Comparison of ENCODE assay signal across 9 cellular contexts in the genomic region with DNA sequence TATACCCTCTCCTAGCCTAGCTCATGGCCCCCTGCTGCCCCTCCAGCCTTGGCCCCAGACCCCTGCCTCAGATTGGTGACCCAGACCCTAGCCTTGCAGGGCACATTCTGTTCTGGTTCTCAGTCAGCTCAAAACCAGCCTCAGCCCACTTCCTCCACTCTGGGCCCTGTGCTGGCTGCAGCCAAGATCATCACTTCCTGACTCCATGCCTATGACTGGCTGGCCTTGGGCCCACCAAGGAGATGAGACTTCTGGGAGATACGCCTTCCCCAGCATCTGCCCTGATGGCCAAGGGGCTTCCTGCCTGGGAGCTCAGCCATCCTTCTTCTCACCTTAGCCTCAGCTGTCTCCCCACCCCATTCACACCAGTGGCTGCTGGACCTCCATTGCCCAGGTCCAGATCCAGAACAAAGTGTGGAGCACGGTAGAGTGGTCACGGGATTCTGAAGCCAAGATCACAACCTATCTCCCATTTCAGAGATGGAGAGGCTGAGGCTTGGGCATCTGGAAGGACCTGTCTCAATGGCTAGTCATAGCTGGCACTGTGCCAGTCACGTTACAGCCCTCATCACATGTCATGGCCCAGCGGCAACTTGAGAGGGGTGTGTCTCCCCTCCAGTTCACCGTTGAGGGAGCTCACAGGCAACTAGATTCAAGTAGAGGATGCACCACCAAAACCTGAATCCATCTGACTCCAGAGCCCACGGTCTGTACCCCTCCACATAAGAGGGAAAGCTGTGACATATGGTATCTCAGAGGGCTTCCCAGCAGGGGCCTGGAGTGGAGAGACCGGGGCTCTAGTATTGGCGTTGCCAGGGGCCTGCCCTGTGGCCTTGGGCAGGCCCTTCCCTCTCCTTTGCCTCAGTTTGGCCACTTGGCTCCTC. TPM values are rescaled to one million over a fixed set of nuclear protein-coding genes. Genes with fewer than 3 reads are reported as not detected.
DNase-seq lines count a peak whose midpoint lies in the region; ATAC-seq and TF ChIP-seq lines count a peak whose summit lies in the region.
"Had no signal": no experiment of that assay in that cellular context is flagged by ENCODE, and none has a peak within 500 bp of the region (broad histone marks: within the 10 kb centered on the region; RNA-seq: fewer than 3 reads in every experiment).

No MANE protein-coding gene starts in this region.

- peak; percentile 11 to 63 (median 57) for ATAC-seq in natural killer cell
- no peak for ATAC-seq in GM18868 (IDR thresholded peaks at IDR 0.05; ENCODE audit: unreplicated experiment)
- ATAC-seq in HG03135 (IDR thresholded peaks at IDR 0.05; ENCODE audit: unreplicated experiment): no peak

- no peaks in the 10 kb centered on the region for H3K36me3 Mint-ChIP-seq in natural killer cell

- intact Hi-C loops in natural killer cell (cut with micrococcal nuclease): no loop called here

- no peak for TF ChIP-seq CTCF in cardiac fibroblast (IDR thresholded peaks at IDR 0.05; ENCODE audit: low read depth, low read length)
- no peak for TF ChIP-seq CTCF in natural killer cell (IDR thresholded peaks at IDR 0.05)

- no peak overlapping the region for H3K4me3 ChIP-seq in cardiac fibroblast (replicated peaks in 1 of 2; ENCODE audit: low read depth in 2 of 2, low read length in 2 of 2)
- H3K4me3 ChIP-seq: lung had no signal

- peak overlapping the region; percentile 78 to 83 for H3K27ac Mint-ChIP-seq in natural killer cell

- H3K4me3 Mint-ChIP-seq in natural killer cell: peak overlapping the region; percentile 37

- peaks cover 0 to 3% of the 10 kb centered on the region in 2 donors for H3K27me3 Mint-ChIP-seq in natural killer cell (ENCODE audit: low read depth in 2 of 2)

- H3K4me1 Mint-ChIP-seq in natural killer cell: peaks cover 16 to 21% of the 10 kb centered on the region in 2 donors

- no peaks in the 10 kb centered on the region for H3K9me3 Mint-ChIP-seq in natural killer cell

- DNase-seq in NCI-H82 (lab: John Stamatoyannopoulos, UW) (peak; percentile 35), NCI-H82 treated with DMSO at 0.1 percent for 48 hours (lab: John Stamatoyannopoulos, UW; ENCODE audit: unreplicated experiment) (no peak), NCI-H69 (lab: John Stamatoyannopoulos, UW) (peak; percentile 85), cardiac fibroblast (ENCODE audit: low read depth in 2 of 2) (peak; percentile 70 to 75), natural killer cell (no peak), dedifferentiated amniotic fluid mesenchymal stem cell (ENCODE audit: extremely low spot score) (no peak)

RNA-seq across cellular contexts. Expression of gene KLHL35, which starts 43.0 kb away (rescaled TPM):
- under 1 TPM; 0.40 to 0.93 (median 0.54) TPM for total RNA-seq in natural killer cell

RNA-seq across cellular contexts. Expression of gene GDPD5, which starts 49.7 kb away (rescaled TPM):
- total RNA-seq in natural killer cell: 10 to 100 TPM; 49.7 to 95.2 (median 60.2) TPM

Comparison
In these comparisons a context has a peak if more than half of its experiments do, and no peak if none do; other contexts are left out.
1. DNase-seq: peak in NCI-H82 (single experiment), NCI-H69 (single experiment) and cardiac fibroblast (2 of 2); none in NCI-H82 treated with DMSO at 0.1 percent for 48 hours (single experiment), natural killer cell (single experiment) and dedifferentiated amniotic fluid mesenchymal stem cell (single experiment).
2. ATAC-seq: peak in natural killer cell (3 of 3); none in GM18868 (single experiment) and HG03135 (single experiment).